Comparison of ENCODE assay signal across 8 cellular contexts in the genomic region with DNA sequence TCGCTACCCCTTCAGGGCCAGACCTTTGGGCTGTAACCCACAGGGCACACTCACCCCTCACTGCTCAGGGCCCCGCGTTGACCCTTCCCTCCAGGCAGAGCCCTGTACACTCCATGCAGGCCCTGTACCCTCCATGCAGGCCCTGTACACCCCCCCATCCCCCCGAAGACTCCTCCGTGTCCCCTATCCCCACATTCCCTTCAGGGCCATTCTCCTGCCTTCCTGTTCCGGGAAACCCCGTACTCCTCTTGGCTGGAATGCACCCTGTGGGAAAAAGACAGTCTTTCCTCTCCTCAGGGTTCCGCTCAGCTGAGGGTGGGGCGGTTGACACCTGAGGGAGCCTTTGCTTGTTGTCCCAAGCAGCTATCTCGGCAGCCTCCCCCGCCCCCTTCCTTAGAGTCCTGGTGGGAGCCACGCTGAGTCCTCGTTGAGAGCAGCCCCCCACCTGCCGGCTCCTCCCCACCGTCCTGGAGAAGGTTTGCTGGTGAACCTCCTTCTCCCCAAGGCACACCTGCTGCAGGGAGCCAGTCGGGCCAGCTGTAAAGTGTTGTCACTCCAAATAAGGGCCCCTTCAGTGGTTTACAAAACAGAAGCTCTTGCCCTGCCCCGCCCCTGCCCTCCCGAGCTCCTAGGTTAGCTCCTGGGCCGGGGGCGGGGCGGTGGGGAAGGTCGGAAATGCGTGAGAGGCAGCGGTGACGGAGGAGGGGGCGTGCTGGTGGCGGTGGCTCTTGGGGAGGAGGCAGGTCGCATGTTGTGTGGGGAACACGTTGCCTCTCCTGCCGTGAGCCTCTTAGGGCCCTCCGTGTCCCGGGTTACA. TPM values are rescaled to one million over a fixed set of nuclear protein-coding genes. Genes with fewer than 3 reads are reported as not detected.
DNase-seq lines count a peak whose midpoint lies in the region; ATAC-seq and TF ChIP-seq lines count a peak whose summit lies in the region.

No MANE protein-coding gene starts in this region.

- H3K9me3 ChIP-seq in BE2C (no peaks in the 10 kb centered on the region), iPS DF 6.9 (ENCODE audit: control insufficient read depth, insufficient read depth, low read length) (no peaks in the 10 kb centered on the region)

- no peak overlapping the region for H3K27ac ChIP-seq in iPS DF 6.9 (ENCODE audit: low read length)

- H3K36me3 ChIP-seq in BE2C (no peaks in the 10 kb centered on the region), iPS DF 6.9 (ENCODE audit: control insufficient read depth, insufficient read depth, low read length) (no peaks in the 10 kb centered on the region; the same call in 1 of the 2 replicates)

- ATAC-seq in GM18498 (IDR thresholded peaks at IDR 0.05; ENCODE audit: unreplicated experiment) = no peak

- TF ChIP-seq CTCF in BE2C (IDR thresholded peaks at IDR 0.05; ENCODE audit: low read depth, low read length) = no peak

- peaks cover 15% of the 10 kb centered on the region for H3K4me1 ChIP-seq in BE2C
- peaks cover 10% of the 10 kb centered on the region for H3K4me1 ChIP-seq in iPS DF 6.9 (ENCODE audit: control insufficient read depth, insufficient read depth, low read length)

- no peaks in the 10 kb centered on the region for H3K27me3 ChIP-seq in BE2C
- H3K27me3 ChIP-seq in iPS DF 6.9 (ENCODE audit: control insufficient read depth, insufficient read depth, low read length) = no peaks in the 10 kb centered on the region

- H3K4me3 ChIP-seq in BE2C (ENCODE audit: low read depth, low read length) (peak overlapping the region; percentile 85), iPS DF 6.9 (ENCODE audit: low read length) (peak overlapping the region; percentile 97; the same call in 1 of the 2 replicates)

- DNase-seq in BE2C = no peak
- DNase-seq in NCI-H1105 (lab: John Stamatoyannopoulos, UW) = peak; percentile 20
- DNase-seq in activated effector memory CD4-positive, alpha-beta T cell treated with anti-CD3 and anti-CD28 coated beads, Interleukin-2, amount 50 U/mL, for 16 hours = peak; percentile 79
- DNase-seq in iPS DF 6.9 (ENCODE audit: low read depth, low spot score) = no peak
- DNase-seq in stimulated activated CD4-positive, alpha-beta T cell treated with anti-CD3 and anti-CD28 coated beads, Interleukin-1b, Interleukin-23, amount 100 ng/mL, for 4 hours (ENCODE audit: low read depth in 2 of 2) = peak; percentile 43 to 62
- no peak for DNase-seq in SW 1271 (lab: John Stamatoyannopoulos, UW)
- no peak for DNase-seq in NCI-H2171 treated with DMSO at 0.1 percent for 48 hours (lab: John Stamatoyannopoulos, UW)

- no CpG with 5 or more reads among the region's 32 CpGs for WGBS in iPS DF 6.9 (ENCODE audit: insufficient coverage, insufficient read length)

RNA-seq across cellular contexts. Expression of a gene that starts 1.4 kb away (rescaled TPM):
- 180 TPM for polyA plus RNA-seq in BE2C (2012; ENCODE audit: insufficient read depth, insufficient read length, low read depth)

RNA-seq across cellular contexts. Expression of a gene that starts 33.3 kb away (rescaled TPM):
- 1,091 TPM for polyA plus RNA-seq in BE2C (2012; ENCODE audit: insufficient read depth, insufficient read length, low read depth)

RNA-seq across cellular contexts. Expression of a gene that starts 40.2 kb away (rescaled TPM):
- polyA plus RNA-seq in BE2C (2012; ENCODE audit: insufficient read depth, insufficient read length, low read depth) = 1.9 TPM

Comparison
In these comparisons a context has a peak if more than half of its experiments do, and no peak if none do; other contexts are left out.
1. DNase-seq: peak in NCI-H1105 (single experiment), activated effector memory CD4-positive, alpha-beta T cell treated with anti-CD3 and anti-CD28 coated beads, Interleukin-2, amount 50 U/mL, for 16 hours (single experiment) and stimulated activated CD4-positive, alpha-beta T cell treated with anti-CD3 and anti-CD28 coated beads, Interleukin-1b, Interleukin-23, amount 100 ng/mL, for 4 hours (2 of 2); none in BE2C (single experiment), iPS DF 6.9 (single experiment), SW 1271 (0 of 2) and NCI-H2171 treated with DMSO at 0.1 percent for 48 hours (single experiment).